In the genomic region with DNA sequence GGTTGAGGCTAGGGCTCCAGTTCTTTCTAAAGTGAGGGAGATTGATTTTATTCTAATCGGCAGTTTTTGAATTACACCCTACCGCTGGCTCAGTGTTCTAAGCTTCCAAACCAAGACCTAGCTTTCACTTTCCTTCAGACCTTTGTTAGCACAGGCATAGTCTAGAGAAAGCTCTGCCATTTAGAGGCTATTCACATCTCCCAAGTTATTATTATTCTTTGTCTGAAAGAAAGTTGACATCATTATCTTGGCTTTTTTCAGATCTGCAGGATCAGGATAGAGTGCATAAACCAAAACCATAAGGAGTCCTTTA, we compare ENCODE assay signal across 27 cellular contexts.
"Had no signal": no experiment of that assay in that cellular context is flagged by ENCODE, and none has a peak within 500 bp of the region (broad histone marks: within the 10 kb centered on the region; RNA-seq: fewer than 3 reads in every experiment).

No MANE protein-coding gene starts in this region.

- H3K9me3 ChIP-seq: gastrocnemius medialis, thyroid gland, vagina had no signal

- DNase-seq: dorsolateral prefrontal cortex; effector CD4-positive, alpha-beta T cell; endodermal cell; foreskin fibroblast; gastrocnemius medialis; head of caudate nucleus; mesenchymal stem cell; midbrain; naive thymus-derived CD4-positive, alpha-beta T cell; stimulated activated CD4-positive, alpha-beta T cell treated with anti-CD3 and anti-CD28 coated beads, Interleukin-12 subunit alpha, Interleukin-12 subunit beta, amount 100 ng/mL, for 4 hours; stimulated activated CD4-positive, alpha-beta T cell treated with anti-CD3 and anti-CD28 coated beads, Interleukin-1b, Interleukin-23, amount 100 ng/mL, for 48 hours; stimulated activated CD4-positive, alpha-beta T cell treated with anti-CD3 and anti-CD28 coated beads, Interleukin-4, amount 100 ng/mL, for 1 hour; stimulated activated CD8-positive, alpha-beta memory T cell treated with anti-CD3 and anti-CD28 coated beads, Interleukin-4, amount 100 ng/mL, for 48 hours; stimulated activated naive CD4-positive, alpha-beta T cell; stimulated activated naive CD8-positive, alpha-beta T cell treated with anti-CD3 and anti-CD28 coated beads, Interleukin-15, amount 100 ng/mL, for 72 hours; thyroid gland; trophoblast cell had no signal

- H3K36me3 ChIP-seq: gastrocnemius medialis, neural progenitor cell, thyroid gland, vagina had no signal

- H3K36me3 Mint-ChIP-seq: naive thymus-derived CD4-positive, alpha-beta T cell had no signal

- H3K9ac ChIP-seq: neural progenitor cell, parathyroid adenoma had no signal

- H3K4me1 ChIP-seq: gastrocnemius medialis, neural progenitor cell, parathyroid adenoma, thyroid gland, vagina had no signal

- H2AFZ ChIP-seq: neural progenitor cell, parathyroid adenoma had no signal

- H3K27me3 ChIP-seq: dorsolateral prefrontal cortex, gastrocnemius medialis, neural progenitor cell, thyroid gland, vagina had no signal

- H3K4me3 ChIP-seq: dorsolateral prefrontal cortex, gastrocnemius medialis, neural progenitor cell, smooth muscle cell, thyroid gland, vagina had no signal

- H3K27me3 Mint-ChIP-seq: naive thymus-derived CD4-positive, alpha-beta T cell; progenitor cell of endocrine pancreas; stimulated activated naive CD8-positive, alpha-beta T cell treated with anti-CD3 and anti-CD28 coated beads, Interleukin-15, amount 100 ng/mL, for 72 hours had no signal

- H3K4me1 Mint-ChIP-seq: endodermal cell; naive thymus-derived CD4-positive, alpha-beta T cell; nephron; stimulated activated naive CD8-positive, alpha-beta T cell treated with anti-CD3 and anti-CD28 coated beads, Interleukin-15, amount 100 ng/mL, for 72 hours had no signal

- H3K27ac ChIP-seq: dorsolateral prefrontal cortex, epithelial cell of prostate, gastrocnemius medialis, neural progenitor cell, parathyroid adenoma, thyroid gland, vagina had no signal

- H3K4me3 Mint-ChIP-seq: endodermal cell; naive thymus-derived CD4-positive, alpha-beta T cell; nephron; neural progenitor cell; stimulated activated naive CD8-positive, alpha-beta T cell treated with anti-CD3 and anti-CD28 coated beads, Interleukin-15, amount 100 ng/mL, for 72 hours had no signal

- H3K9me3 Mint-ChIP-seq: endodermal cell; neural progenitor cell; stimulated activated naive CD8-positive, alpha-beta T cell treated with anti-CD3 and anti-CD28 coated beads, Interleukin-15, amount 100 ng/mL, for 72 hours had no signal

- H3K79me2 ChIP-seq: parathyroid adenoma had no signal

- H3K27ac Mint-ChIP-seq: endodermal cell; naive thymus-derived CD4-positive, alpha-beta T cell; nephron; neural progenitor cell; progenitor cell of endocrine pancreas; stimulated activated naive CD8-positive, alpha-beta T cell treated with anti-CD3 and anti-CD28 coated beads, Interleukin-15, amount 100 ng/mL, for 72 hours had no signal

- ATAC-seq: esophagus mucosa; gastrocnemius medialis; naive thymus-derived CD4-positive, alpha-beta T cell; sciatic nerve; stimulated activated naive CD8-positive, alpha-beta T cell treated with anti-CD3 and anti-CD28 coated beads, Interleukin-15, amount 100 ng/mL, for 72 hours had no signal

- FAIRE-seq: keratinocyte had no signal

- H3K4me2 ChIP-seq: neural progenitor cell, smooth muscle cell had no signal
